Comparison of ENCODE assay signal across 1 cellular context in genomic region chr16:56950881-56951771, GRCh38.
TF ChIP-seq lines count a peak whose summit lies in the region.

No MANE protein-coding gene starts in this region.

TF ChIP-seq in GM12878, 131 proteins besides CTCF, POLR2A, EP300 and RAD21 (continued from another document and continues in another):
- TF ChIP-seq E2F8 (IDR thresholded peaks at IDR 0.05; ENCODE audit: low read depth, partially characterized antibody) (no peak), ZNF687 (IDR thresholded peaks at IDR 0.05) (peak; percentile 62; the same call in 1 of the 2 replicates), IRF3 (IDR thresholded peaks at IDR 0.05) (no peak), MEF2B (IDR thresholded peaks at IDR 0.05; ENCODE audit: partially characterized antibody, poor library complexity, severe bottlenecking) (peak; percentile 91), MTA2 (IDR thresholded peaks at IDR 0.05; ENCODE audit: low read depth) (peak; percentile 76), BRCA1 (IDR thresholded peaks at IDR 0.05; ENCODE audit: low read depth, low read length) (no peak), IRF4 (IDR thresholded peaks at IDR 0.05; ENCODE audit: low read depth, low read length) (0 out of 2 replicates have a peak, but pooled peaks have one; percentile 31), CREB1 (IDR thresholded peaks at IDR 0.05; ENCODE audit: low read depth) (no peak), ZNF274 (IDR thresholded peaks at IDR 0.05; ENCODE audit: insufficient read depth, insufficient read length) (no peak), CEBPZ (IDR thresholded peaks at IDR 0.05; ENCODE audit: low read depth, low read length) (no peak), MEF2A (IDR thresholded peaks at IDR 0.05; ENCODE audit: insufficient read depth, low read depth, low read length) (no peak), POLR2AphosphoS2 (IDR thresholded peaks at IDR 0.05; ENCODE audit: low read depth, low read length) (no peak), TCF12 (IDR thresholded peaks at IDR 0.05; ENCODE audit: low read depth, low read length) (peak; percentile 73; the same call in 1 of the 2 replicates), FOS (IDR thresholded peaks at IDR 0.05; ENCODE audit: borderline replicate concordance, extremely low read depth, insufficient read length) (no peak), ZNF592 (IDR thresholded peaks at IDR 0.05) (no peak), ETV6 (conservative IDR thresholded peaks at IDR 0.05 in 1 of 2, IDR thresholded peaks at IDR 0.05 in 1 of 2; ENCODE audit: borderline replicate concordance in 1 of 2, low read depth in 1 of 2) (0 out of 4 replicates have a peak, but pooled peaks of 1 of the 2 experiments have one; percentile 25), NR2C1 (IDR thresholded peaks at IDR 0.05) (no peak), BCL3 (IDR thresholded peaks at IDR 0.05; ENCODE audit: borderline replicate concordance, insufficient read depth, low read depth, low read length, poor library complexity, severe bottlenecking) (no peak), ZBTB40 (IDR thresholded peaks at IDR 0.05; ENCODE audit: borderline replicate concordance) (no peak), SREBF2 (IDR thresholded peaks at IDR 0.05; ENCODE audit: low read length) (no peak), GATAD2B (conservative IDR thresholded peaks at IDR 0.05; ENCODE audit: low read depth) (peak; percentile 87), HDAC6 (IDR thresholded peaks at IDR 0.05; ENCODE audit: unreplicated experiment) (no peak), PAX8 (IDR thresholded peaks at IDR 0.05) (no peak), CEBPB (IDR thresholded peaks at IDR 0.05; ENCODE audit: borderline replicate concordance in 1 of 2, low read depth in 2 of 2, low read length in 2 of 2) (no peak), MYC (IDR thresholded peaks at IDR 0.05; ENCODE audit: insufficient read depth, insufficient read length, insufficient replicate concordance, low read length, severe bottlenecking) (no peak), IKZF1 (conservative IDR thresholded peaks at IDR 0.05) (peak; percentile 94), STAT3 (IDR thresholded peaks at IDR 0.05; ENCODE audit: low read depth, low read length) (no peak), TBL1XR1 (IDR thresholded peaks at IDR 0.05; ENCODE audit: low read depth, low read length) (no peak), MXI1 (IDR thresholded peaks at IDR 0.05; ENCODE audit: low read depth, low read length) (no peak), NFXL1 (IDR thresholded peaks at IDR 0.05; ENCODE audit: borderline replicate concordance) (no peak), CBX5 (IDR thresholded peaks at IDR 0.05; ENCODE audit: low read depth) (no peak), PAX5 (IDR thresholded peaks at IDR 0.05; ENCODE audit: borderline replicate concordance, low read depth, low read length) (peak; percentile 52; the same call in 1 of the 2 replicates)
